ENCODE assay signal across 12 cellular contexts in the genomic region with DNA sequence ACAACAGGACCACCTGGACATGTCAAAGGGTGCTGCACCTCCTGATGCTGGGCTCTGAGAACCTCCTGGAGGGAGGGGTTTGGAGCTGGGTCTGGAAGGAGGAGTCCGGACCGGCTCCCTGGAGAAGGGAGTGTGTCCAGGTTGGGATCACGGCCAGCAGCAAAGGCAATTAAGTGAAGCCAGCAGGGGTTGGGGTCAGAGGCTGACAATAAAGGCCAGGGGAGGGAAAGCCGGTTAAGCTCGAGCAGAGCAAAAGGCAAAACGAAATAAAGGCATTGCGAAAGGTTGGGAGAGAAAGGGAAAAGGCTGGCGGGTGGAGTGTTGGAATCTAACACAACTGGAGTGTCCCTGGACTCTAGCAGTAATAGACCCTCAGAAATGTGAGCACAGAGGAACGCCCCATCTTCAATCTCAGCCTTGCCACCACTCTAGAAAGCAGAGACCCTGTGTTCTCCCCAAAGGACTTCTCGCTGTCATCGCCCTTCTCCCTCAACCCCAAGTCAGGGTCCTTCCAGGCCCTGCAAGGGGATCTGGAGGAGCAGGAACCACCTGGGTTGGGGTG. TPM values are rescaled to one million over a fixed set of nuclear protein-coding genes. Genes with fewer than 3 reads are reported as not detected.
A peak's percentile ranks its signal among the peaks of the same experiment; 100 is the strongest.
DNase-seq lines count a peak whose midpoint lies in the region; ATAC-seq and TF ChIP-seq lines count a peak whose summit lies in the region.
"Had no signal": no experiment of that assay in that cellular context is flagged by ENCODE, and none has a peak within 500 bp of the region (broad histone marks: within the 10 kb centered on the region; RNA-seq: fewer than 3 reads in every experiment).

No MANE protein-coding gene starts in this region.

- CTCF ChIA-PET in activated CD8-positive, alpha-beta memory T cell treated with anti-CD3 and anti-CD28 coated beads, Interleukin-2, amount 10 ng/mL, durations not matched to agents 7 days and 5 days (lab: Charles Lee): no interaction called here

- no peak overlapping the region for H3K27ac ChIP-seq in upper lobe of left lung
- H3K27ac ChIP-seq: spleen had no signal

- H3K36me3 Mint-ChIP-seq in neural crest cell (ENCODE audit: low read depth): no peaks in the 10 kb centered on the region
- H3K36me3 Mint-ChIP-seq in activated CD8-positive, alpha-beta memory T cell treated with anti-CD3 and anti-CD28 coated beads, Interleukin-2, amount 10 ng/mL, durations not matched to agents 7 days and 5 days: no peaks in the 10 kb centered on the region

- peaks cover 68% of the 10 kb centered on the region for H3K27me3 Mint-ChIP-seq in neural crest cell (ENCODE audit: low read depth)
- H3K27me3 Mint-ChIP-seq in activated CD8-positive, alpha-beta memory T cell treated with anti-CD3 and anti-CD28 coated beads, Interleukin-2, amount 10 ng/mL, durations not matched to agents 7 days and 5 days: peaks cover 70% of the 10 kb centered on the region

- H3K4me3 Mint-ChIP-seq in neural crest cell: peak overlapping the region; percentile 86
- no peak overlapping the region for H3K4me3 Mint-ChIP-seq in activated CD8-positive, alpha-beta memory T cell treated with anti-CD3 and anti-CD28 coated beads, Interleukin-2, amount 10 ng/mL, durations not matched to agents 7 days and 5 days

- H3K9me3 Mint-ChIP-seq in neural crest cell: no peaks in the 10 kb centered on the region
- H3K9me3 Mint-ChIP-seq in activated CD8-positive, alpha-beta memory T cell treated with anti-CD3 and anti-CD28 coated beads, Interleukin-2, amount 10 ng/mL, durations not matched to agents 7 days and 5 days (ENCODE audit: low read depth): no peaks in the 10 kb centered on the region

- DNase-seq in NCI-H146 (lab: John Stamatoyannopoulos, UW) (peak; percentile 78), ecto neural progenitor cell (ENCODE audit: low spot score) (peak; percentile 75), neural crest cell (ENCODE audit: low read depth, low spot score) (no peak), pons (ENCODE audit: low spot score) (no peak), upper lobe of left lung (no peak), amygdala (lab: John Stamatoyannopoulos, UW) (no peak)
- no peak for DNase-seq in activated CD8-positive, alpha-beta memory T cell treated with anti-CD3 and anti-CD28 coated beads, Interleukin-2, amount 10 ng/mL, durations not matched to agents 7 days and 5 days
- DNase-seq: NCI-H510A treated with DMSO at 0.1 percent for 48 hours, spleen had no signal

- no peak for TF ChIP-seq EP300 in upper lobe of left lung (IDR thresholded peaks at IDR 0.05)

- no peak for TF ChIP-seq POLR2A in upper lobe of left lung (IDR thresholded peaks at IDR 0.05)

- peak overlapping the region in 2 of 4 donors; percentile 29 to 31 for H3K4me3 ChIP-seq in upper lobe of left lung
- H3K4me3 ChIP-seq: lung had no signal

- peaks cover 0 to 27% (median 18%) of the 10 kb centered on the region in 4 donors for H3K27me3 ChIP-seq in upper lobe of left lung

- H3K27ac Mint-ChIP-seq in neural crest cell (ENCODE audit: unreplicated experiment): no peak overlapping the region
- H3K27ac Mint-ChIP-seq in activated CD8-positive, alpha-beta memory T cell treated with anti-CD3 and anti-CD28 coated beads, Interleukin-2, amount 10 ng/mL, durations not matched to agents 7 days and 5 days: no peak overlapping the region

- 36 to 42% methylated on average over 11 of the region's 11 CpGs for WGBS in upper lobe of left lung, 2 donors

- ATAC-seq in activated CD8-positive, alpha-beta memory T cell treated with anti-CD3 and anti-CD28 coated beads, Interleukin-2, amount 10 ng/mL, durations not matched to agents 7 days and 5 days: no peak
- ATAC-seq in upper lobe of left lung (ENCODE audit: low FRiP score in 2 of 2): no peak

- H3K4me1 Mint-ChIP-seq in neural crest cell: peaks cover 39% of the 10 kb centered on the region
- peaks cover 9% of the 10 kb centered on the region for H3K4me1 Mint-ChIP-seq in activated CD8-positive, alpha-beta memory T cell treated with anti-CD3 and anti-CD28 coated beads, Interleukin-2, amount 10 ng/mL, durations not matched to agents 7 days and 5 days

- H3K36me3 ChIP-seq in ES-I3 (ENCODE audit: insufficient read depth, low read length) (no peaks in the 10 kb centered on the region), upper lobe of left lung (no peaks in the 10 kb centered on the region)
- H3K36me3 ChIP-seq: spleen had no signal

- H3K9ac ChIP-seq in ES-I3 (ENCODE audit: low read depth, low read length): peak overlapping the region; percentile 43

- H3K9me3 ChIP-seq in ES-I3 (ENCODE audit: control insufficient read depth, insufficient read depth, low read length) (no peaks in the 10 kb centered on the region), upper lobe of left lung (no peaks in the 10 kb centered on the region)
- H3K9me3 ChIP-seq: spleen had no signal

- H3K4me1 ChIP-seq in ES-I3 (ENCODE audit: insufficient read depth, low read length) (0 out of 2 replicates have a peak, but pooled peaks cover 12% of the 10 kb centered on the region), upper lobe of left lung (peaks cover 12 to 25% (median 15%) of the 10 kb centered on the region in 4 donors)

- TF ChIP-seq CTCF in neural crest cell (conservative IDR thresholded peaks at IDR 0.05) (no peak), upper lobe of left lung (IDR thresholded peaks at IDR 0.05) (no peak)

RNA-seq across cellular contexts. Expression of gene CACNG4, which starts 0.9 kb away (rescaled TPM):
- 38.4 and 38.9 TPM in 2 replicates for total RNA-seq in neural crest cell
- not detected for total RNA-seq in activated CD8-positive, alpha-beta memory T cell treated with anti-CD3 and anti-CD28 coated beads, Interleukin-2, amount 10 ng/mL, durations not matched to agents 7 days and 5 days
- total RNA-seq in upper lobe of left lung: 10 to 100 TPM in 2 of 6 donors, 1 to 10 TPM in 4; 2.1 to 27.8 (median 8.0) TPM
- total RNA-seq: fibroblast of villous mesenchyme, spleen had no signal

Comparison
In these comparisons a context has a peak if more than half of its experiments do, and no peak if none do; other contexts are left out.
1. DNase-seq: peak in NCI-H146 (single experiment) and ecto neural progenitor cell (single experiment); none in neural crest cell (single experiment), pons (single experiment), activated CD8-positive, alpha-beta memory T cell treated with anti-CD3 and anti-CD28 coated beads, Interleukin-2, amount 10 ng/mL, durations not matched to agents 7 days and 5 days (single experiment), upper lobe of left lung (0 of 2) and amygdala (0 of 56).